ENCODE assay signal across 11 cellular contexts in the genomic region with DNA sequence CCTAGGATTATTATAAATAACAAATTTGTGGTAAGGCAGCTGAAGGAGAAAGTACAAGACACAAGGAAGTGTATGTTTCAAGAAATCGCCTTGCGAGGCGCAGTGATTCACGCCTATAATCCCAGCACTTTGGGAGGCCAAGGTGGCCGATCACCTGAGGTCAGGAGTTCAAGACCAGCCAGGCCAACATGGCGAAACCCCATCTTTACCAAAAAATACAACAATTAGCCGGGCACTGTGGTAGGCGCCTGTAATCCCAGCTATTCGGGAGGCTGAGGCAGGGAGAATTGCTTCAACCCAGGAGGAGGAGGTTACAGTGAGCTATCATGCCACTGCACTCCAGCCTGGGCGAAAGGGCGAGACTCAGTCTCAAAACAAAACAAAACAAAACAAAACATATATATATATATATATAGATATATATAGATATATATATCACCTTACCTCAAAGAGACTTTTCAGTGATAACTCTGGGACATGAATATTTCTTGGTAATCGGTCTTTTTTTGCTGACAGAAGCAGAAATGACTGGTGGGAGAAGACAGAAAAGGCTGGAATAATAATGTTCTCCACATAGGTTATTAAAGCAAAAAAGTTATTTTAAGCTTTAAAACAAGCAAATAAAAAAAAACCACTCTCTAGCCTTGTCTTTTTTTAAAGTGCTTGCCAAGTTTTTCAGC. TPM values are rescaled to one million over a fixed set of nuclear protein-coding genes. Genes with fewer than 3 reads are reported as not detected.
DNase-seq lines count a peak whose midpoint lies in the region; ATAC-seq, FAIRE-seq and TF ChIP-seq lines count a peak whose summit lies in the region.
"Had no signal": no experiment of that assay in that cellular context is flagged by ENCODE, and none has a peak within 500 bp of the region (broad histone marks: within the 10 kb centered on the region; RNA-seq: fewer than 3 reads in every experiment).

No MANE protein-coding gene starts in this region.

- DNase-seq in A673 (ENCODE audit: low spot score), result no peak
- no peak for DNase-seq in memory B cell (ENCODE audit: low spot score in 2 of 2)
- no peak for DNase-seq in GM19239 (ENCODE audit: insufficient read length, low spot score)
- DNase-seq in H7, result no peak
- DNase-seq in tibial artery, result no peak
- DNase-seq: NCI-H146 had no signal

- H3K27ac Mint-ChIP-seq in activated naive CD8-positive, alpha-beta T cell, result peak overlapping the region; percentile 90
- peak overlapping the region; percentile 94 for H3K27ac Mint-ChIP-seq in memory B cell

- no peaks in the 10 kb centered on the region for H3K9me2 ChIP-seq in DOHH2 (replicated peaks; ENCODE audit: control insufficient read depth, low read length)

- H3K4me1 Mint-ChIP-seq in activated naive CD8-positive, alpha-beta T cell (ENCODE audit: low read depth), result peaks cover 45% of the 10 kb centered on the region
- H3K4me1 Mint-ChIP-seq in memory B cell, result peaks cover 55% of the 10 kb centered on the region

- peak overlapping the region; percentile 69 for H3K4me2 ChIP-seq in DOHH2 (ENCODE audit: low read length)

- H3K36me3 ChIP-seq in A673 (ENCODE audit: insufficient read depth, low read length, poor library complexity, severe bottlenecking) (no peaks in the 10 kb centered on the region), DOHH2 (ENCODE audit: control insufficient read depth, low read length) (peaks cover 88% of the 10 kb centered on the region), H7 (replicated peaks; ENCODE audit: control insufficient read depth, insufficient read depth, low read length) (no peaks in the 10 kb centered on the region), tibial artery (peaks cover 19 to 41% (median 35%) of the 10 kb centered on the region in 3 donors)

- H3K27me3 Mint-ChIP-seq in activated naive CD8-positive, alpha-beta T cell, result no peaks in the 10 kb centered on the region
- H3K27me3 Mint-ChIP-seq in memory B cell, result no peaks in the 10 kb centered on the region
- H3K27me3 Mint-ChIP-seq: brain had no signal

- POLR2A ChIA-PET in A673 (lab: Charles Lee; ENCODE audit: low non-redundant PET), result interaction anchor here (0.6 to 0.8 kb wide), 3 partner anchors 20 to 175 kb away, joined by 3 to 10 read pairs (median 3); no protein-coding TSS in a partner anchor

- H3K4me3 ChIP-seq in A673 (ENCODE audit: low read depth, low read length, poor library complexity, severe bottlenecking), result no peak overlapping the region
- H3K4me3 ChIP-seq in DOHH2 (ENCODE audit: low read length), result peak overlapping the region; percentile 62
- no peak overlapping the region for H3K4me3 ChIP-seq in H7 (ENCODE audit: insufficient read depth, low read depth, low read length)
- H3K4me3 ChIP-seq in tibial artery, result no peak overlapping the region

- H3K4me3 Mint-ChIP-seq in activated naive CD8-positive, alpha-beta T cell, result peak overlapping the region; percentile 2
- peak overlapping the region; percentile 80 for H3K4me3 Mint-ChIP-seq in memory B cell
- H3K4me3 Mint-ChIP-seq: brain had no signal

- CTCF ChIA-PET in A673 (lab: Charles Lee), result interaction anchor here (0.5 to 0.7 kb wide), 6 partner anchors 14 to 162 kb away, joined by 3 to 4 read pairs (median 3); no protein-coding TSS in a partner anchor

- intact Hi-C loops in A673 (cut with micrococcal nuclease; ENCODE audit: unreplicated experiment) (loop anchor here (5.0 kb wide), 1 partner anchor 100 kb away; a partner anchor contains a TSS), tibial artery (cut with DNase I; ENCODE audit: low total_unique reads) (no loop called here)

- H3K9me3 ChIP-seq in A673 (ENCODE audit: low read depth, low read length, poor library complexity, severe bottlenecking), result no peaks in the 10 kb centered on the region
- H3K9me3 ChIP-seq in DOHH2 (ENCODE audit: control insufficient read depth, insufficient read depth, low read length), result no peaks in the 10 kb centered on the region
- H3K9me3 ChIP-seq in tibial artery, result no peaks in the 10 kb centered on the region

- H4K20me1 ChIP-seq in DOHH2 (ENCODE audit: control insufficient read depth, insufficient read depth, low read depth, low read length), result no peaks in the 10 kb centered on the region

- H3K79me2 ChIP-seq in DOHH2 (ENCODE audit: control insufficient read depth, low read length), result peaks cover 18% of the 10 kb centered on the region

- H3K9me3 Mint-ChIP-seq in activated naive CD8-positive, alpha-beta T cell (ENCODE audit: low read depth), result no peaks in the 10 kb centered on the region
- H3K9me3 Mint-ChIP-seq in memory B cell, result no peaks in the 10 kb centered on the region
- H3K9me3 Mint-ChIP-seq: brain had no signal

- H3K27ac ChIP-seq in A673 (ENCODE audit: low read depth, low read length, poor library complexity, severe bottlenecking), result peak overlapping the region; percentile 32
- H3K27ac ChIP-seq in DOHH2 (ENCODE audit: low read depth, low read length), result peak overlapping the region; percentile 94
- peak overlapping the region in 1 of 2 donors; percentile 19 for H3K27ac ChIP-seq in tibial artery

- peaks cover 30% of the 10 kb centered on the region for H3F3A ChIP-seq in DOHH2 (ENCODE audit: control insufficient read depth, insufficient read depth)

- TF ChIP-seq CTCF in A673 (conservative IDR thresholded peaks at IDR 0.05; ENCODE audit: low read depth, low read length) (no peak), DOHH2 (IDR thresholded peaks at IDR 0.05; ENCODE audit: low read depth, low read length, poor library complexity, severe bottlenecking) (no peak), tibial artery (IDR thresholded peaks at IDR 0.05) (no peak)

- TSS peak; percentile 45 for BruUV-seq in A673 (replicated peaks; lab: Mats Ljungman, UMichigan)

- no peak for FAIRE-seq in GM19239 (lab: Jason Lieb, UNC)
- FAIRE-seq: HTR-8/SVneo had no signal

- no peak for ATAC-seq in memory B cell (ENCODE audit: low read depth)
- ATAC-seq in HG02970 (IDR thresholded peaks at IDR 0.05; ENCODE audit: low FRiP score, unreplicated experiment), result no peak

- H3K27me3 ChIP-seq in A673 (replicated peaks; ENCODE audit: insufficient read depth, low read depth, low read length, poor library complexity) (peaks cover 2% of the 10 kb centered on the region), DOHH2 (ENCODE audit: control insufficient read depth, low read length) (no peaks in the 10 kb centered on the region), H7 (ENCODE audit: control insufficient read depth, insufficient read depth, low read length) (no peaks in the 10 kb centered on the region), tibial artery (no peaks in the 10 kb centered on the region)

- H3K36me3 Mint-ChIP-seq in activated naive CD8-positive, alpha-beta T cell, result peaks cover 30% of the 10 kb centered on the region
- H3K36me3 Mint-ChIP-seq in memory B cell, result peaks cover 40% of the 10 kb centered on the region
- H3K36me3 Mint-ChIP-seq: brain had no signal

- H3K4me1 ChIP-seq in A673 (ENCODE audit: insufficient read depth, low read length, poor library complexity, severe bottlenecking) (peaks cover 54% of the 10 kb centered on the region), DOHH2 (ENCODE audit: control insufficient read depth, low read length) (peaks cover 75% of the 10 kb centered on the region), tibial artery (peaks cover 0 to 14% (median 3%) of the 10 kb centered on the region in 4 donors)

RNA-seq across cellular contexts. Expression of a gene that starts 52.3 kb away (rescaled TPM):
- total RNA-seq in A673 (2021), result 6.3 and 7.3 TPM in 2 replicates
- total RNA-seq in H7 (2014; rRNA removed; shearing (Covaris generic)), result 0.52 and 0.62 TPM in 2 replicates
